9 cellular contexts compared by ENCODE assay signal in genomic region chr19:14440049-14440448, GRCh38. TPM values are rescaled to one million over a fixed set of nuclear protein-coding genes. Genes with fewer than 3 reads are reported as not detected.
DNase-seq lines count a peak whose midpoint lies in the region; ATAC-seq and TF ChIP-seq lines count a peak whose summit lies in the region.
"Had no signal": no experiment of that assay in that cellular context is flagged by ENCODE, and none has a peak within 500 bp of the region (broad histone marks: within the 10 kb centered on the region; RNA-seq: fewer than 3 reads in every experiment).

No MANE protein-coding gene starts in this region.

- H3K4me1 Mint-ChIP-seq in CD4-positive, alpha-beta memory T cell, result peaks cover 28 to 70% (median 48%) of the 10 kb centered on the region in 4 donors
- H3K4me1 Mint-ChIP-seq in activated T-helper 1 cell treated with anti-CD3 and anti-CD28 coated beads, Interleukin-12 subunit alpha, Interleukin-12 subunit beta, Interleukin-2, Interleukin-4 antibody, amounts not matched to agents 30 ng/mL and 10 ng/mL and 1 ng/mL, durations not matched to agents 14 hours and 24 hours and 36 hours (ENCODE audit: low read depth), result peaks cover 33% of the 10 kb centered on the region

- CTCF ChIA-PET in CD4-positive, alpha-beta memory T cell (lab: Charles Lee; ENCODE audit: partially characterized antibody), result interaction anchor here (1.2 kb wide), 1 partner anchor 303 kb away, joined by 3 read pairs; the partner anchor contains the start of gene ASF1B
- CTCF ChIA-PET in A673 (lab: Charles Lee), result no interaction called here

- H3K36me3 Mint-ChIP-seq in CD4-positive, alpha-beta memory T cell, result peaks cover 30 to 40% of the 10 kb centered on the region in 2 donors
- H3K36me3 Mint-ChIP-seq in activated T-helper 1 cell treated with anti-CD3 and anti-CD28 coated beads, Interleukin-12 subunit alpha, Interleukin-12 subunit beta, Interleukin-2, Interleukin-4 antibody, amounts not matched to agents 30 ng/mL and 10 ng/mL and 1 ng/mL, durations not matched to agents 14 hours and 24 hours and 36 hours (ENCODE audit: low read depth), result peaks cover 34% of the 10 kb centered on the region

- H3K4me1 ChIP-seq in CD4-positive, alpha-beta memory T cell (ENCODE audit: insufficient read depth, low read length), result peaks cover 52% of the 10 kb centered on the region
- H3K4me1 ChIP-seq in A673 (ENCODE audit: insufficient read depth, low read length, poor library complexity, severe bottlenecking), result no peaks in the 10 kb centered on the region

- POLR2A ChIA-PET in CD4-positive, alpha-beta memory T cell (lab: Charles Lee; ENCODE audit: partially characterized antibody), result interaction anchor here (0.6 to 2.6 kb wide), 7 partner anchors 9 to 79 kb away, joined by 3 to 12 read pairs (median 3); partner anchors contain the start of genes DNAJB1 and GIPC1
- POLR2A ChIA-PET in A673 (lab: Charles Lee; ENCODE audit: low non-redundant PET), result no interaction called here

- intact Hi-C loops in CD4-positive, alpha-beta memory T cell (cut with micrococcal nuclease), result loop anchor here (1.0 kb wide), 2 partner anchors 8 to 21 kb away; partner anchors contain the start of gene DDX39A
- intact Hi-C loops in activated T-helper 1 cell treated with anti-CD3 and anti-CD28 coated beads, Interleukin-12 subunit alpha, Interleukin-12 subunit beta, Interleukin-2, Interleukin-4 antibody, amounts not matched to agents 30 ng/mL and 10 ng/mL and 1 ng/mL, durations not matched to agents 14 hours and 24 hours and 36 hours (cut with micrococcal nuclease), result loop anchor here (1.0 to 2.0 kb wide), 2 partner anchors 8 to 21 kb away; partner anchors contain the start of gene DDX39A
- intact Hi-C loops in A673 (cut with micrococcal nuclease; ENCODE audit: unreplicated experiment), result no loop called here

- H3K27ac ChIP-seq in CD4-positive, alpha-beta memory T cell (ENCODE audit: low read depth, low read length), result peak overlapping the region; percentile 77
- H3K27ac ChIP-seq in A673 (ENCODE audit: low read depth, low read length, poor library complexity, severe bottlenecking), result no peak overlapping the region

- H3K27ac Mint-ChIP-seq in CD4-positive, alpha-beta memory T cell, result peak overlapping the region; percentile 82 to 97 (median 95)
- H3K27ac Mint-ChIP-seq in activated T-helper 1 cell treated with anti-CD3 and anti-CD28 coated beads, Interleukin-12 subunit alpha, Interleukin-12 subunit beta, Interleukin-2, Interleukin-4 antibody, amounts not matched to agents 30 ng/mL and 10 ng/mL and 1 ng/mL, durations not matched to agents 14 hours and 24 hours and 36 hours, result peak overlapping the region; percentile 93

- BruUV-seq in A673 (replicated peaks; lab: Mats Ljungman, UMichigan), result no TSS peak

- peak; percentile 67 to 82 (median 71) for DNase-seq in CD4-positive, alpha-beta memory T cell
- peak; percentile 90 to 94 for DNase-seq in NOMO-1 (lab: John Stamatoyannopoulos, UW; ENCODE audit: unreplicated experiment in 2 of 2)
- DNase-seq in activated T-helper 1 cell treated with anti-CD3 and anti-CD28 coated beads, Interleukin-12 subunit alpha, Interleukin-12 subunit beta, Interleukin-2, Interleukin-4 antibody, amounts not matched to agents 30 ng/mL and 10 ng/mL and 1 ng/mL, durations not matched to agents 14 hours and 24 hours and 36 hours (ENCODE audit: low spot score), result peak; percentile 78
- peak in 32 of 51 donors; percentile 2 to 51 (median 23) for DNase-seq in hypothalamus (lab: John Stamatoyannopoulos, UW)
- DNase-seq in stimulated activated CD4-positive, alpha-beta T cell treated with anti-CD3 and anti-CD28 coated beads, TNF-alpha, amount 100 ng/mL, for 1 hour (ENCODE audit: low read depth in 3 of 3, low spot score in 1 of 3), result peak in 2 of 3 donors; percentile 53 to 59
- DNase-seq in NCI-H187 treated with DMSO at 0.1 percent for 48 hours (lab: John Stamatoyannopoulos, UW), result no peak
- DNase-seq in A673 (ENCODE audit: low spot score), result no peak

- peak; percentile 86 for ATAC-seq in GM21576 (IDR thresholded peaks at IDR 0.05; ENCODE audit: unreplicated experiment)

- no peak for TF ChIP-seq CTCF in A673 (conservative IDR thresholded peaks at IDR 0.05; ENCODE audit: low read depth, low read length)

- peak overlapping the region; percentile 70 to 86 for H3K4me3 ChIP-seq in CD4-positive, alpha-beta memory T cell (ENCODE audit: low read length in 2 of 2)
- no peak overlapping the region for H3K4me3 ChIP-seq in A673 (ENCODE audit: low read depth, low read length, poor library complexity, severe bottlenecking)

- no peaks in the 10 kb centered on the region for H3K27me3 ChIP-seq in CD4-positive, alpha-beta memory T cell (ENCODE audit: insufficient read depth, low read length)
- no peaks in the 10 kb centered on the region for H3K27me3 ChIP-seq in A673 (replicated peaks; ENCODE audit: insufficient read depth, low read depth, low read length, poor library complexity)

- peaks cover 29% of the 10 kb centered on the region for H3K36me3 ChIP-seq in CD4-positive, alpha-beta memory T cell (ENCODE audit: insufficient read depth, low read length)
- peaks cover 24% of the 10 kb centered on the region for H3K36me3 ChIP-seq in A673 (ENCODE audit: insufficient read depth, low read length, poor library complexity, severe bottlenecking)

- no peaks in the 10 kb centered on the region for H3K27me3 Mint-ChIP-seq in CD4-positive, alpha-beta memory T cell
- H3K27me3 Mint-ChIP-seq in activated T-helper 1 cell treated with anti-CD3 and anti-CD28 coated beads, Interleukin-12 subunit alpha, Interleukin-12 subunit beta, Interleukin-2, Interleukin-4 antibody, amounts not matched to agents 30 ng/mL and 10 ng/mL and 1 ng/mL, durations not matched to agents 14 hours and 24 hours and 36 hours (ENCODE audit: insufficient read depth), result no peaks in the 10 kb centered on the region

- no peaks in the 10 kb centered on the region for H3K9me3 Mint-ChIP-seq in CD4-positive, alpha-beta memory T cell
- no peaks in the 10 kb centered on the region for H3K9me3 Mint-ChIP-seq in activated T-helper 1 cell treated with anti-CD3 and anti-CD28 coated beads, Interleukin-12 subunit alpha, Interleukin-12 subunit beta, Interleukin-2, Interleukin-4 antibody, amounts not matched to agents 30 ng/mL and 10 ng/mL and 1 ng/mL, durations not matched to agents 14 hours and 24 hours and 36 hours

- H3K9me3 ChIP-seq in CD4-positive, alpha-beta memory T cell (ENCODE audit: control insufficient read depth in 1 of 2, low read length in 2 of 2), result no peaks in the 10 kb centered on the region
- H3K9me3 ChIP-seq in A673 (ENCODE audit: low read depth, low read length, poor library complexity, severe bottlenecking), result no peaks in the 10 kb centered on the region

- peak overlapping the region; percentile 92 to 98 (median 95) for H3K4me3 Mint-ChIP-seq in CD4-positive, alpha-beta memory T cell
- peak overlapping the region; percentile 95 for H3K4me3 Mint-ChIP-seq in activated T-helper 1 cell treated with anti-CD3 and anti-CD28 coated beads, Interleukin-12 subunit alpha, Interleukin-12 subunit beta, Interleukin-2, Interleukin-4 antibody, amounts not matched to agents 30 ng/mL and 10 ng/mL and 1 ng/mL, durations not matched to agents 14 hours and 24 hours and 36 hours

RNA-seq across cellular contexts. Expression of gene PKN1, which starts 6.9 kb away (rescaled TPM):
- total RNA-seq in CD4-positive, alpha-beta memory T cell, result 100 to 1,000 TPM; 189 to 205 TPM
- polyA plus RNA-seq in CD4-positive, alpha-beta memory T cell, result 10 to 100 TPM; 41.5 to 87.6 TPM
- 151 and 180 TPM in 2 replicates for total RNA-seq in activated T-helper 1 cell treated with anti-CD3 and anti-CD28 coated beads, Interleukin-12 subunit alpha, Interleukin-12 subunit beta, Interleukin-2, Interleukin-4 antibody, amounts not matched to agents 30 ng/mL and 10 ng/mL and 1 ng/mL, durations not matched to agents 14 hours and 24 hours and 36 hours
- 91.4 and 127 TPM in 2 replicates for total RNA-seq in A673 (2021)

RNA-seq across cellular contexts. Expression of gene DDX39A, which starts 20.9 kb away (rescaled TPM):
- 100 to 1,000 TPM; 148 TPM for total RNA-seq in CD4-positive, alpha-beta memory T cell
- polyA plus RNA-seq in CD4-positive, alpha-beta memory T cell, result 100 to 1,000 TPM in 1 of 2 donors, 10 to 100 TPM in 1; 95.0 to 145 TPM
- total RNA-seq in activated T-helper 1 cell treated with anti-CD3 and anti-CD28 coated beads, Interleukin-12 subunit alpha, Interleukin-12 subunit beta, Interleukin-2, Interleukin-4 antibody, amounts not matched to agents 30 ng/mL and 10 ng/mL and 1 ng/mL, durations not matched to agents 14 hours and 24 hours and 36 hours, result 273 and 287 TPM in 2 replicates
- 190 and 223 TPM in 2 replicates for total RNA-seq in A673 (2021)

RNA-seq across cellular contexts. Expression of gene PTGER1, which starts 35.1 kb away (rescaled TPM):
- total RNA-seq in CD4-positive, alpha-beta memory T cell, result not detected
- not detected for polyA plus RNA-seq in CD4-positive, alpha-beta memory T cell
- total RNA-seq in activated T-helper 1 cell treated with anti-CD3 and anti-CD28 coated beads, Interleukin-12 subunit alpha, Interleukin-12 subunit beta, Interleukin-2, Interleukin-4 antibody, amounts not matched to agents 30 ng/mL and 10 ng/mL and 1 ng/mL, durations not matched to agents 14 hours and 24 hours and 36 hours, result 0.44 and 0.78 TPM in 2 replicates
- 0.72 TPM in 1 of 2 replicates, not detected in the other for total RNA-seq in A673 (2021)
- total RNA-seq: Daoy had no signal

RNA-seq across cellular contexts. Expression of gene GIPC1, which starts 55.9 kb away (rescaled TPM):
- 10 to 100 TPM; 32.3 to 33.8 TPM for total RNA-seq in CD4-positive, alpha-beta memory T cell
- 10 to 100 TPM; 50.1 to 63.6 TPM for polyA plus RNA-seq in CD4-positive, alpha-beta memory T cell
- 42.9 and 43.7 TPM in 2 replicates for total RNA-seq in activated T-helper 1 cell treated with anti-CD3 and anti-CD28 coated beads, Interleukin-12 subunit alpha, Interleukin-12 subunit beta, Interleukin-2, Interleukin-4 antibody, amounts not matched to agents 30 ng/mL and 10 ng/mL and 1 ng/mL, durations not matched to agents 14 hours and 24 hours and 36 hours
- 59.4 and 61.7 TPM in 2 replicates for total RNA-seq in A673 (2021)

RNA-seq across cellular contexts. Expression of gene ADGRE5, which starts 58.8 kb away (rescaled TPM):
- total RNA-seq in CD4-positive, alpha-beta memory T cell, result 100 to 1,000 TPM; 170 to 173 TPM
- 100 to 1,000 TPM; 211 to 275 TPM for polyA plus RNA-seq in CD4-positive, alpha-beta memory T cell
- 219 and 226 TPM in 2 replicates for total RNA-seq in activated T-helper 1 cell treated with anti-CD3 and anti-CD28 coated beads, Interleukin-12 subunit alpha, Interleukin-12 subunit beta, Interleukin-2, Interleukin-4 antibody, amounts not matched to agents 30 ng/mL and 10 ng/mL and 1 ng/mL, durations not matched to agents 14 hours and 24 hours and 36 hours
- total RNA-seq in A673 (2021), result 45.7 and 51.7 TPM in 2 replicates

Comparison
In these comparisons a context has a peak if more than half of its experiments do, and no peak if none do; other contexts are left out.
1. DNase-seq: peak in CD4-positive, alpha-beta memory T cell (5 of 5), NOMO-1 (2 of 2), activated T-helper 1 cell treated with anti-CD3 and anti-CD28 coated beads, Interleukin-12 subunit alpha, Interleukin-12 subunit beta, Interleukin-2, Interleukin-4 antibody, amounts not matched to agents 30 ng/mL and 10 ng/mL and 1 ng/mL, durations not matched to agents 14 hours and 24 hours and 36 hours (single experiment), hypothalamus (32 of 51) and stimulated activated CD4-positive, alpha-beta T cell treated with anti-CD3 and anti-CD28 coated beads, TNF-alpha, amount 100 ng/mL, for 1 hour (2 of 3); none in NCI-H187 treated with DMSO at 0.1 percent for 48 hours (single experiment) and A673 (single experiment).